Comparison of ENCODE assay signal across 7 cellular contexts in the genomic region with DNA sequence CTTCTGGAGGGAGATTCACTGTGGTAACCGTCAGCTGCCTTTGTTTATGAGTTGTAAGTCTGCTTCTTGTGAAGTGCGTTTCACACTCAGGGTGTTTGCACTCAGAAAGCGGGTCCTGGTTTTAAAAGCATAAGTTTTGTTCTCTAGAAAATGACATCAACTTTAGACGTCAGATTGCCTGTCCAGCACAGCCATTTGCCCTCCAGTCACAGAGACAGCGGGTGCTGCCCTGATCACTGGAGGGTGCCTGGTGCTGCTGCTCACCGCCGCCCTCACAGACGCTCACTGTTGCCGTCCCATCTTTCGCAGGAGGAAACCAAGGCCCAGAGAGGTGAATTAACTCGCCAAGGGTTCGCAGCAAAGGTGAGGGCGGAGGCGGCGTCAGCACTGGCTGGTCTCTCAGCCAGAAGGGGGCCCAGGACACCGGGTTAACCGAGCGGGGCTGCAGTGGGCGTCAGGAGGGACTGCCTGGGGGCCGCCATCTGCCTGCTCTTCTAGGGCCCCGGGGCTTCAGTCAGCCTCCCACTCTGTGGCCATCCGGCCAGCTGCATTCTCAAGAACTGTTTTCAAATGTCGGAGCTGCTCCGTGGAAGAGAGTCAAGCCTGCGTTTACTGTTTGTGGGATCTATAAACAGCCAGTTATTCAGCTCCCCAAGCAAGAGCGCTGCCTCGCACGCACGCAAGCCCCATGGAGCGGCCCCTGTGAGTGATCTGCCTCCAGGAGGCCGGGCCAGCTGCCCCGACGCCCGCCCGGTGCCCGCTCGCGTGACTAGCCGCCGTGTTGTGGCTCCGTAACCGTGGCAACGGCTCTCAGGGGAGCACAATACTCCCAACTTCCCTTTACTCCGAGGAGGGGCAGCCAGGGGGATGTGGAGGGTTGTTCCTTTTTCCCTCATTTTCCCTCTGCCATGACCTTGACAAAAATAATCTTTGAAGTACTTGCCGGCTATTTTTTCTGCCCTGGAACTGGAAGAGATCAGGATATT. TPM values are rescaled to one million over a fixed set of nuclear protein-coding genes. Genes with fewer than 3 reads are reported as not detected.
DNase-seq lines count a peak whose midpoint lies in the region; ATAC-seq and TF ChIP-seq lines count a peak whose summit lies in the region.

No MANE protein-coding gene starts in this region.

- TF ChIP-seq CTCF in HCT116 (IDR thresholded peaks at IDR 0.05 in 2 of 3, conservative IDR thresholded peaks at IDR 0.05 in 1 of 3; ENCODE audit: borderline replicate concordance in 1 of 3, insufficient read depth in 1 of 3, low read depth in 2 of 3, low read length in 2 of 3), result 0 out of 6 replicates have a peak, but pooled peaks of 1 of the 3 experiments have one; percentile 2
- TF ChIP-seq CTCF in MM.1S (IDR thresholded peaks at IDR 0.05; ENCODE audit: low read length), result no peak
- TF ChIP-seq CTCF in mammary epithelial cell (conservative IDR thresholded peaks at IDR 0.05 in 1 of 2, IDR thresholded peaks at IDR 0.05 in 1 of 2; ENCODE audit: extremely low read depth in 1 of 2, insufficient read depth in 1 of 2, low read depth in 1 of 2, low read length in 2 of 2), result no peak

- no peak for TF ChIP-seq RAD21 in HCT116 (IDR thresholded peaks at IDR 0.05; ENCODE audit: low read depth)

- H3K79me2 ChIP-seq in HCT116 (ENCODE audit: insufficient read depth, low read length) (no peaks in the 10 kb centered on the region), MM.1S (ENCODE audit: low read length) (no peaks in the 10 kb centered on the region), mammary epithelial cell (ENCODE audit: insufficient read depth, low read length) (no peaks in the 10 kb centered on the region)

- DNase-seq in HCT116 (ENCODE audit: low read depth, low spot score), result peak; percentile 40
- DNase-seq in MM.1S, result peak; percentile 24
- DNase-seq in SJCRH30, result peak; percentile 74 to 76
- peak; percentile 59 for DNase-seq in mammary epithelial cell
- peak; percentile 71 to 82 for DNase-seq in left colon
- peak; percentile 64 to 75 for DNase-seq in stimulated activated CD4-positive, alpha-beta T cell treated with anti-CD3 and anti-CD28 coated beads, Interleukin-2, amount 100 ng/mL, for 24 hours

- H3K9ac ChIP-seq in HCT116 (ENCODE audit: low read length) (peak overlapping the region; percentile 74), MM.1S (ENCODE audit: low read length) (no peak overlapping the region), mammary epithelial cell (ENCODE audit: insufficient read depth, low read length) (peak overlapping the region; percentile 19)

- H4K20me1 ChIP-seq in HCT116 (ENCODE audit: insufficient read depth), result no peaks in the 10 kb centered on the region
- H4K20me1 ChIP-seq in MM.1S (ENCODE audit: insufficient read depth, low read length), result no peaks in the 10 kb centered on the region
- H4K20me1 ChIP-seq in mammary epithelial cell (ENCODE audit: insufficient read depth, low read length), result peaks cover 3% of the 10 kb centered on the region

- RAD21 ChIA-PET in HCT116 (lab: Charles Lee; ENCODE audit: low non-redundant PET in 1 of 2, low total read pairs in 2 of 2, uncharacterized antibody in 2 of 2, unreplicated experiment in 2 of 2), result no interaction called here

- H3K27ac ChIP-seq in HCT116 (ENCODE audit: low read depth, low read length), result peak overlapping the region; percentile 60
- H3K27ac ChIP-seq in MM.1S (ENCODE audit: low read length), result no peak overlapping the region
- no peak overlapping the region for H3K27ac ChIP-seq in SJCRH30
- H3K27ac ChIP-seq in mammary epithelial cell (ENCODE audit: insufficient read depth, low read depth, low read length), result no peak overlapping the region

- no peaks in the 10 kb centered on the region for H3K9me2 ChIP-seq in HCT116 (ENCODE audit: insufficient read depth)
- H3K9me2 ChIP-seq in MM.1S (replicated peaks; ENCODE audit: insufficient read depth, low read length), result no peaks in the 10 kb centered on the region

- TSS peak; percentile 70 for BruUV-seq in HCT116 (replicated peaks; lab: Mats Ljungman, UMichigan)
- no TSS peak for BruUV-seq in mammary epithelial cell (replicated peaks; lab: Mats Ljungman, UMichigan)

- ATAC-seq in GM18502 (IDR thresholded peaks at IDR 0.05; ENCODE audit: poor library complexity, unreplicated experiment) (peak; percentile 72), HCT116 (peak; percentile 87), left colon (peak; percentile 65)

- no peaks in the 10 kb centered on the region for H3K9me3 ChIP-seq in HCT116 (ENCODE audit: control insufficient read depth in 1 of 2, insufficient read depth in 1 of 2, low read depth in 1 of 2, low read length in 2 of 2)
- no peaks in the 10 kb centered on the region for H3K9me3 ChIP-seq in MM.1S (replicated peaks; ENCODE audit: insufficient read depth, low read length)
- H3K9me3 ChIP-seq in SJCRH30 (replicated peaks), result no peaks in the 10 kb centered on the region
- no peaks in the 10 kb centered on the region for H3K9me3 ChIP-seq in mammary epithelial cell (replicated peaks; ENCODE audit: insufficient read depth, low read length)

- intact Hi-C loops in HCT116 (cut with micrococcal nuclease), result no loop called here
- intact Hi-C loops in mammary epithelial cell (cut with micrococcal nuclease), result no loop called here
- intact Hi-C loops in left colon (cut with DNase I, micrococcal nuclease), result no loop called here

- H3K36me3 ChIP-seq in HCT116 (ENCODE audit: control insufficient read depth in 1 of 2, insufficient read depth in 2 of 2, low read length in 2 of 2) (no peaks in the 10 kb centered on the region), MM.1S (replicated peaks; ENCODE audit: insufficient read depth, low read length) (no peaks in the 10 kb centered on the region), SJCRH30 (no peaks in the 10 kb centered on the region), mammary epithelial cell (ENCODE audit: insufficient read depth, low read length) (no peaks in the 10 kb centered on the region)

- H3K27me3 ChIP-seq in HCT116 (ENCODE audit: insufficient read depth, low read length) (no peaks in the 10 kb centered on the region), MM.1S (replicated peaks; ENCODE audit: insufficient read depth, low read length) (peaks cover 43% of the 10 kb centered on the region), SJCRH30 (no peaks in the 10 kb centered on the region), mammary epithelial cell (ENCODE audit: insufficient read depth, low read length) (no peaks in the 10 kb centered on the region)

- no peaks in the 10 kb centered on the region for H3F3A ChIP-seq in MM.1S (ENCODE audit: insufficient read depth, low read length)

- POLR2A ChIA-PET in HCT116 (lab: Charles Lee), result interaction anchor here (1.0 kb wide), 1 partner anchor 15 kb away, joined by 3 read pairs; no protein-coding TSS in a partner anchor

- dilution Hi-C loops in mammary epithelial cell (cut with HindIII; ENCODE audit: low sequenced_read_pairs), result no loop called here

- no peak for TF ChIP-seq POLR2A in HCT116 (IDR thresholded peaks at IDR 0.05; ENCODE audit: borderline replicate concordance, extremely low read depth, insufficient read depth, insufficient read length)

- peak overlapping the region; percentile 72 for H3K4me2 ChIP-seq in HCT116 (ENCODE audit: low read length)
- peak overlapping the region; percentile 40; the same call in 1 of the 2 replicates for H3K4me2 ChIP-seq in MM.1S (ENCODE audit: low read depth, low read length)
- peak overlapping the region; percentile 56 for H3K4me2 ChIP-seq in mammary epithelial cell (ENCODE audit: insufficient read depth, low read depth, low read length)

- peaks cover 17 to 64% of the 10 kb centered on the region in 2 experiments for H3K4me1 ChIP-seq in HCT116 (ENCODE audit: control insufficient read depth in 1 of 2, insufficient read depth in 2 of 2, low read length in 2 of 2)
- H3K4me1 ChIP-seq in MM.1S (ENCODE audit: low read length), result no peaks in the 10 kb centered on the region
- H3K4me1 ChIP-seq in SJCRH30, result peaks cover 4% of the 10 kb centered on the region; the same call in 1 of the 2 replicates
- peaks cover 12% of the 10 kb centered on the region for H3K4me1 ChIP-seq in mammary epithelial cell (ENCODE audit: insufficient read depth, low read length)

- WGBS in mammary epithelial cell (ENCODE audit: low coverage, missing lambda C conversion rate), result 18% methylated on average over 38 of the region's 45 CpGs

- H2AFZ ChIP-seq in HCT116 (ENCODE audit: low read depth, low read length, poor library complexity, severe bottlenecking) (no peak overlapping the region), MM.1S (ENCODE audit: low read length) (0 out of 2 replicates have a peak overlapping the region, but pooled peaks have one; percentile 15), mammary epithelial cell (ENCODE audit: low read depth, low read length) (peak overlapping the region; percentile 52)

- in situ Hi-C loops in mammary epithelial cell (cut with MboI; ENCODE audit: low sequenced_read_pairs in 2 of 2), result no loop called here

- CTCF ChIA-PET in HCT116 (lab: Charles Lee) (no interaction called here), mammary epithelial cell (lab: Charles Lee; ENCODE audit: low non-redundant PET) (no interaction called here)

- H3K4me3 ChIP-seq in HCT116 (replicated peaks in 1 of 2; ENCODE audit: low read depth in 1 of 2, low read length in 2 of 2), result peak overlapping the region; percentile 14 to 50
- H3K4me3 ChIP-seq in MM.1S (ENCODE audit: low read length), result no peak overlapping the region; the same call in 1 of the 2 replicates
- peak overlapping the region; percentile 32 for H3K4me3 ChIP-seq in SJCRH30
- no peak overlapping the region for H3K4me3 ChIP-seq in mammary epithelial cell (replicated peaks in 1 of 3; ENCODE audit: insufficient read depth in 1 of 3, low read depth in 2 of 3, low read length in 3 of 3)

TF ChIP-seq in HCT116, 20 proteins besides CTCF, POLR2A, EP300 and RAD21 (continues in another document):
- peak; percentile 35; the same call in 1 of the 2 replicates for TF ChIP-seq POLR2AphosphoS5 (IDR thresholded peaks at IDR 0.05; ENCODE audit: low read depth, low read length)
- TF ChIP-seq YY1 (IDR thresholded peaks at IDR 0.05; ENCODE audit: extremely low read depth, insufficient replicate concordance, low read depth, low read length), result no peak
- no peak for TF ChIP-seq SIN3A (IDR thresholded peaks at IDR 0.05; ENCODE audit: low read depth)
- no peak for TF ChIP-seq EZH2 (IDR thresholded peaks at IDR 0.05)

RNA-seq across cellular contexts. Expression of a gene that starts 43.4 kb away (rescaled TPM):
- total RNA-seq in HCT116 (2021; ENCODE audit: unreplicated experiment), result 52.4 TPM
- 42.8 and 48.1 TPM in 2 replicates for polyA plus RNA-seq in HCT116 (2012)
- 10.2 and 10.4 TPM in 2 replicates for total RNA-seq in SJCRH30 (2014; rRNA removed; shearing (Covaris generic))
- total RNA-seq in mammary epithelial cell, result 10 to 100 TPM; 19.5 to 41.2 TPM
- 15.0 TPM for polyA plus RNA-seq in mammary epithelial cell
- 26.2 TPM for polyA minus RNA-seq in mammary epithelial cell
- total RNA-seq in left colon, result 10 to 100 TPM; 65.2 to 75.1 TPM

Comparison
In these comparisons a context has a peak if more than half of its experiments do, and no peak if none do; other contexts are left out.
1. DNase-seq: peak in every context shown above with its lines; median percentile 76 in left colon; 75 in SJCRH30; 70 in stimulated activated CD4-positive, alpha-beta T cell treated with anti-CD3 and anti-CD28 coated beads, Interleukin-2, amount 100 ng/mL, for 24 hours; 59 in mammary epithelial cell; 40 in HCT116; 24 in MM.1S.
2. H3K4me3 ChIP-seq: peak in HCT116 (2 of 2) and SJCRH30 (single experiment); none in MM.1S (single experiment) and mammary epithelial cell (0 of 3).
3. Peak in every context shown above with its lines, with median percentiles within 50 percentile points of each other: ATAC-seq and H3K4me2 ChIP-seq.